ENCODE assay signal across 8 cellular contexts in the genomic region with DNA sequence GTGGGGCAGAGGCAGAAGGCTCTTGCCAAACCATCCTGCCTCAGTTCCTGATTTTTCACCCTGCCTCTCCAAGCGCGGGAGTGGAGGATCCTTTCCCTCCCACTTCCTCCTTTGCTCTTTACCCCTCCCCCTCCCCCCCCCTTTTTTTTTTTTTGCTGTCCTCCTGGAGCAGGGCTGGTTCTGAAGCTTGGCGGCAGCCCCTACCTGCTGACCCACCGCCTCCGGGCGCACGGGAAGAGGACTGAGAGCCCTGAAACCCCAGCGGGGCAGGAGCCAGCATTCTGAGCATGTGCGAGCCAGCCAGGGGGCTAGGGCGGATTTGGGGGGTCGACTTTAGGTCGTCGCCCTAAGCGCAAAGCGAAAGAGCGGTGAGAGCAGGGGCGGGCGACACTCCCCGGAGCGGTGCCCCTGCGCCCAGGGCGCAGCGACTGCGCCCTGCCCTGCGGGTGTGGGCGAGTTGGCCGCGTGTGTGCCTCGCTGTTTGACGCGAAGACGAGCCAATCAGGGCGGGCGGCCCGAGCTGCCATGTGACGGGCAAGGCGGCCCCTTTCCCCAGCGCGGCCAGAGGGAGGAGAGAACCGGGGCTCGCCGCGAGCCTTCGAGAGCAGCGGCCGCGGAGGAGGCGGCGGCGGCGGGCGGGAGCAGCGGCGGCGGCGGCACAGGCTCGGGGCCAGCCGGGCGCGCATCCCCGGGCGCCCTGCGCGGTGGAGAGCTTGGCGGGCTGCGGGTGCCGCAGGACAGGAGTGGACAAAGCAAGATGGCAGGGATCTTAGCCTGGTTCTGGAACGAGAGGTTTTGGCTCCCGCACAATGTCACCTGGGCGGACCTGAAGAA. TPM values are rescaled to one million over a fixed set of nuclear protein-coding genes. Genes with fewer than 3 reads are reported as not detected.
A peak's percentile ranks its signal among the peaks of the same experiment; 100 is the strongest.
DNase-seq lines count a peak whose midpoint lies in the region; ATAC-seq and TF ChIP-seq lines count a peak whose summit lies in the region.

A gene with protein sequence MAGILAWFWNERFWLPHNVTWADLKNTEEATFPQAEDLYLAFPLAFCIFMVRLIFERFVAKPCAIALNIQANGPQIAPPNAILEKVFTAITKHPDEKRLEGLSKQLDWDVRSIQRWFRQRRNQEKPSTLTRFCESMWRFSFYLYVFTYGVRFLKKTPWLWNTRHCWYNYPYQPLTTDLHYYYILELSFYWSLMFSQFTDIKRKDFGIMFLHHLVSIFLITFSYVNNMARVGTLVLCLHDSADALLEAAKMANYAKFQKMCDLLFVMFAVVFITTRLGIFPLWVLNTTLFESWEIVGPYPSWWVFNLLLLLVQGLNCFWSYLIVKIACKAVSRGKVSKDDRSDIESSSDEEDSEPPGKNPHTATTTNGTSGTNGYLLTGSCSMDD (plus strand): TSS at position 581 of the 834 bp plus-strand sequence. CDS start 177 bp downstream, at position 758.

- peak within 1 kb of the TSS; percentile 95 for H3K4me2 ChIP-seq in KMS-11

- peak within 1 kb of the TSS; percentile 66 for H3K4me3 ChIP-seq in KMS-11 (IDR thresholded peaks at IDR 0.05; ENCODE audit: insufficient read depth, low read depth, low read length)
- H3K4me3 ChIP-seq in SJSA1: peak within 1 kb of the TSS; percentile 79

- peak within 1 kb of the TSS; percentile 89 for H2AFZ ChIP-seq in KMS-11 (ENCODE audit: low read depth)

- peak; percentile 91 for DNase-seq in ELF-1 (ENCODE audit: low read depth, low spot score)
- peak; percentile 93 to 96 for DNase-seq in SJSA1 (ENCODE audit: low read depth in 1 of 2, low spot score in 2 of 2)
- DNase-seq in activated naive CD4-positive, alpha-beta T cell treated with anti-CD3 and anti-CD28 coated beads, Interleukin-2, amount 10 ng/mL, durations not matched to agents 7 days and 5 days: peak; percentile 91
- DNase-seq in globus pallidus (ENCODE audit: low spot score): peak; percentile 79
- peak; percentile 25 to 95 (median 80) for DNase-seq in nucleus accumbens (lab: John Stamatoyannopoulos, UW)
- peak; percentile 19 to 95 (median 84) for DNase-seq in substantia nigra (lab: John Stamatoyannopoulos, UW)

- H3K9ac ChIP-seq in KMS-11: peak within 1 kb of the TSS; percentile 85

- peak within 1 kb of the TSS; percentile 82 for H3K27ac Mint-ChIP-seq in activated naive CD4-positive, alpha-beta T cell treated with anti-CD3 and anti-CD28 coated beads, Interleukin-2, amount 10 ng/mL, durations not matched to agents 7 days and 5 days

- H3K4me1 ChIP-seq in KMS-11 (ENCODE audit: low read depth, poor library complexity, severe bottlenecking) (peaks cover 26% of the 10 kb centered on the region), SJSA1 (replicated peaks) (peaks cover 17% of the 10 kb centered on the region)

- H3K79me2 ChIP-seq in KMS-11 (ENCODE audit: insufficient read depth, low read depth): peaks cover 33% of the 10 kb centered on the region; the same call in 1 of the 2 replicates

- peak within 1 kb of the TSS; percentile 57 for H3K27ac ChIP-seq in KMS-11
- peak within 1 kb of the TSS; percentile 77 for H3K27ac ChIP-seq in SJSA1
- peak within 1 kb of the TSS; percentile 66 for H3K27ac ChIP-seq in substantia nigra (ENCODE audit: low read depth, low read length, poor library complexity, severe bottlenecking)

- H3K36me3 Mint-ChIP-seq in activated naive CD4-positive, alpha-beta T cell treated with anti-CD3 and anti-CD28 coated beads, Interleukin-2, amount 10 ng/mL, durations not matched to agents 7 days and 5 days: peaks cover 8% of the 10 kb centered on the region

- peak; percentile 92 for ATAC-seq in GM21825 (IDR thresholded peaks at IDR 0.05; ENCODE audit: unreplicated experiment)

- H3K9me3 ChIP-seq in SJSA1 (replicated peaks): no peaks in the 10 kb centered on the region

- H3K4me3 Mint-ChIP-seq in activated naive CD4-positive, alpha-beta T cell treated with anti-CD3 and anti-CD28 coated beads, Interleukin-2, amount 10 ng/mL, durations not matched to agents 7 days and 5 days: no peak within 1 kb of the TSS

- CTCF ChIA-PET in activated naive CD4-positive, alpha-beta T cell treated with anti-CD3 and anti-CD28 coated beads, Interleukin-2, amount 10 ng/mL, durations not matched to agents 7 days and 5 days (lab: Charles Lee): no interaction called here

- H3K9me3 Mint-ChIP-seq in activated naive CD4-positive, alpha-beta T cell treated with anti-CD3 and anti-CD28 coated beads, Interleukin-2, amount 10 ng/mL, durations not matched to agents 7 days and 5 days: no peaks in the 10 kb centered on the region

- peaks cover 38% of the 10 kb centered on the region for H3K4me1 Mint-ChIP-seq in activated naive CD4-positive, alpha-beta T cell treated with anti-CD3 and anti-CD28 coated beads, Interleukin-2, amount 10 ng/mL, durations not matched to agents 7 days and 5 days

- no peaks in the 10 kb centered on the region for H3K27me3 Mint-ChIP-seq in activated naive CD4-positive, alpha-beta T cell treated with anti-CD3 and anti-CD28 coated beads, Interleukin-2, amount 10 ng/mL, durations not matched to agents 7 days and 5 days

- no peak for TF ChIP-seq CTCF in KMS-11 (conservative IDR thresholded peaks at IDR 0.05; ENCODE audit: low read depth, low read length)

- H3K36me3 ChIP-seq in KMS-11 (ENCODE audit: insufficient read depth) (no peaks in the 10 kb centered on the region), SJSA1 (peaks cover 6% of the 10 kb centered on the region)

- H4K20me1 ChIP-seq in KMS-11 (ENCODE audit: insufficient read depth): no peaks in the 10 kb centered on the region

- H3K27me3 ChIP-seq in KMS-11 (ENCODE audit: insufficient read depth, low read depth) (no peaks in the 10 kb centered on the region), SJSA1 (replicated peaks) (no peaks in the 10 kb centered on the region)

RNA-seq across cellular contexts. Expression of the gene that starts here (rescaled TPM):
- total RNA-seq in SJSA1 (2014; rRNA removed; shearing (Covaris generic)): 33.0 and 43.7 TPM in 2 replicates

Comparison
In these comparisons a context has a peak if more than half of its experiments do, and no peak if none do; other contexts are left out.
1. Peak in every context shown above with its lines: DNase-seq, ATAC-seq, H3K4me3 ChIP-seq and H3K27ac ChIP-seq.